Comparison of ENCODE assay signal across 1 cellular context in the genomic region with DNA sequence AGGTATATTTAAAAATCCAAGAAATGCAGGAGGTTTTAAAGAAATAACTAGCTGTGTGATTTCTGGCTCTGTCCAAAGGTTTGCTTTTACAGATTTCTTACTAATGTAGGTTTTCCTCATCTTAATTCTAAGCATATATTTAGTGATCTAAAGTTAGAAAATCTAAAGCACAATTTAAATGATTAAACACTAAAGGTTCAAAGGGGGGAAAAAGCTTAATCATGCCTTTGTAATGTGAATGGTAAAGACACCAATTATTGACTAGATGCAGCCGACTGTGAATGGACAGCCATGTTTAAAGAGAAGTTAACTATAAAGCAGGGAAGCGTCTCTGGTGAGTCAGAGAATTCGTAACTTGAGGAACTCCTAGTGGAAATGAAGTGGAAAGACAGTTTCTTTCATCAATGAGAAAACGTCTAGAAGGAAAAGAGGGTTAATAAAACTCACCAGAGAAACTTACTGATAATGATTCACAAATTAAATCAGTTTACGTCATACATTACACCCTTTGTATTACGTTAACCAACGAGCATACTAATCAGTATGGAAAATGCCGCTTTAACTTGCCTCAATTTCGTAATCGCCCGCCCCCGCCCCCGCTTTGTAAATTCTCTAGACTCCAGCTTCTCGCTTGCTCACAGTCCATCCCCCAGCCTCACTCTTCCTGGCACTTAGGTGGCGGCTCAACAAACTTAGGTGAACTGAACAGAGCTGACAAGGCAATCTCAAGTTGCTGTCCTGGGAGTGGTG.
TF ChIP-seq lines count a peak whose summit lies in the region.

No MANE protein-coding gene starts in this region.

TF ChIP-seq in H1, 55 proteins besides CTCF, POLR2A, EP300 and RAD21:
- TF ChIP-seq YY1 (IDR thresholded peaks at IDR 0.05; ENCODE audit: low read depth, low read length) (peak; percentile 86; the same call in 1 of the 2 replicates), RXRA (IDR thresholded peaks at IDR 0.05; ENCODE audit: insufficient read depth, low read depth, low read length) (no peak), EGR1 (IDR thresholded peaks at IDR 0.05; ENCODE audit: borderline replicate concordance, low read depth, low read length) (peak; percentile 88), MAFK (IDR thresholded peaks at IDR 0.05; ENCODE audit: low read depth, low read length) (0 out of 2 replicates have a peak, but pooled peaks have one; percentile 11), JUND (IDR thresholded peaks at IDR 0.05; ENCODE audit: low read length) (peak; percentile 36; the same call in 1 of the 2 replicates), NRF1 (IDR thresholded peaks at IDR 0.05; ENCODE audit: low read depth, low read length) (no peak), TBP (IDR thresholded peaks at IDR 0.05; ENCODE audit: low read depth, low read length) (peak; percentile 66), JUN (IDR thresholded peaks at IDR 0.05; ENCODE audit: low read depth, low read length) (no peak), BACH1 (IDR thresholded peaks at IDR 0.05; ENCODE audit: low read length) (no peak), CHD2 (IDR thresholded peaks at IDR 0.05; ENCODE audit: low read length) (no peak), KDM4A (IDR thresholded peaks at IDR 0.05; ENCODE audit: low read depth, low read length, severe bottlenecking) (no peak), SIN3A (conservative IDR thresholded peaks at IDR 0.05 in 1 of 2, IDR thresholded peaks at IDR 0.05 in 1 of 2; ENCODE audit: low read depth in 1 of 2, low read length in 2 of 2) (0 out of 4 replicates have a peak, but pooled peaks of 1 of the 2 experiments have one; percentile 21), CBX8 (IDR thresholded peaks at IDR 0.05; ENCODE audit: borderline replicate concordance, low read depth, low read length) (no peak), SP2 (IDR thresholded peaks at IDR 0.05; ENCODE audit: low read length) (no peak), SAP30 (IDR thresholded peaks at IDR 0.05; ENCODE audit: insufficient read depth, insufficient replicate concordance, low read length) (no peak), SP1 (IDR thresholded peaks at IDR 0.05; ENCODE audit: low read depth, low read length) (peak; percentile 44; the same call in 1 of the 2 replicates), ASH2L (IDR thresholded peaks at IDR 0.05; ENCODE audit: low read length) (peak; percentile 75), CHD1 (IDR thresholded peaks at IDR 0.05; ENCODE audit: low read depth, low read length) (peak; percentile 57; the same call in 1 of the 2 replicates), CTBP2 (IDR thresholded peaks at IDR 0.05; ENCODE audit: borderline replicate concordance, insufficient read depth, insufficient read length, low read length) (no peak), NANOG (IDR thresholded peaks at IDR 0.05; ENCODE audit: insufficient read depth, low read depth, low read length, poor library complexity, severe bottlenecking) (no peak), TAF1 (IDR thresholded peaks at IDR 0.05; ENCODE audit: low read depth, low read length) (0 out of 2 replicates have a peak, but pooled peaks have one; percentile 63), SUZ12 (IDR thresholded peaks at IDR 0.05; ENCODE audit: low read length) (no peak), FOSL1 (IDR thresholded peaks at IDR 0.05; ENCODE audit: insufficient read depth, low read depth, low read length) (no peak), CEBPB (IDR thresholded peaks at IDR 0.05; ENCODE audit: low read depth, low read length) (peak; percentile 89)
- TF ChIP-seq, protein P1, sequence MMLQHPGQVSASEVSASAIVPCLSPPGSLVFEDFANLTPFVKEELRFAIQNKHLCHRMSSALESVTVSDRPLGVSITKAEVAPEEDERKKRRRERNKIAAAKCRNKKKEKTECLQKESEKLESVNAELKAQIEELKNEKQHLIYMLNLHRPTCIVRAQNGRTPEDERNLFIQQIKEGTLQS (IDR thresholded peaks at IDR 0.05; ENCODE audit: insufficient read depth, low read depth, low read length), result no peak
- TF ChIP-seq, protein P2, sequence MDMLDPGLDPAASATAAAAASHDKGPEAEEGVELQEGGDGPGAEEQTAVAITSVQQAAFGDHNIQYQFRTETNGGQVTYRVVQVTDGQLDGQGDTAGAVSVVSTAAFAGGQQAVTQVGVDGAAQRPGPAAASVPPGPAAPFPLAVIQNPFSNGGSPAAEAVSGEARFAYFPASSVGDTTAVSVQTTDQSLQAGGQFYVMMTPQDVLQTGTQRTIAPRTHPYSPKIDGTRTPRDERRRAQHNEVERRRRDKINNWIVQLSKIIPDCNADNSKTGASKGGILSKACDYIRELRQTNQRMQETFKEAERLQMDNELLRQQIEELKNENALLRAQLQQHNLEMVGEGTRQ (IDR thresholded peaks at IDR 0.05; ENCODE audit: low read length), result no peak
- TF ChIP-seq, protein P3, sequence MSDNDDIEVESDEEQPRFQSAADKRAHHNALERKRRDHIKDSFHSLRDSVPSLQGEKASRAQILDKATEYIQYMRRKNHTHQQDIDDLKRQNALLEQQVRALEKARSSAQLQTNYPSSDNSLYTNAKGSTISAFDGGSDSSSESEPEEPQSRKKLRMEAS (IDR thresholded peaks at IDR 0.05), result no peak
- TF ChIP-seq, protein P4, sequence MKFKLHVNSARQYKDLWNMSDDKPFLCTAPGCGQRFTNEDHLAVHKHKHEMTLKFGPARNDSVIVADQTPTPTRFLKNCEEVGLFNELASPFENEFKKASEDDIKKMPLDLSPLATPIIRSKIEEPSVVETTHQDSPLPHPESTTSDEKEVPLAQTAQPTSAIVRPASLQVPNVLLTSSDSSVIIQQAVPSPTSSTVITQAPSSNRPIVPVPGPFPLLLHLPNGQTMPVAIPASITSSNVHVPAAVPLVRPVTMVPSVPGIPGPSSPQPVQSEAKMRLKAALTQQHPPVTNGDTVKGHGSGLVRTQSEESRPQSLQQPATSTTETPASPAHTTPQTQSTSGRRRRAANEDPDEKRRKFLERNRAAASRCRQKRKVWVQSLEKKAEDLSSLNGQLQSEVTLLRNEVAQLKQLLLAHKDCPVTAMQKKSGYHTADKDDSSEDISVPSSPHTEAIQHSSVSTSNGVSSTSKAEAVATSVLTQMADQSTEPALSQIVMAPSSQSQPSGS (IDR thresholded peaks at IDR 0.05; ENCODE audit: low read length), result 0 out of 2 replicates have a peak, but pooled peaks have one; percentile 17
TF ChIP-seq in H1: peak in this region for 12.
